ENCODE assay signal across 8 cellular contexts in the genomic region with DNA sequence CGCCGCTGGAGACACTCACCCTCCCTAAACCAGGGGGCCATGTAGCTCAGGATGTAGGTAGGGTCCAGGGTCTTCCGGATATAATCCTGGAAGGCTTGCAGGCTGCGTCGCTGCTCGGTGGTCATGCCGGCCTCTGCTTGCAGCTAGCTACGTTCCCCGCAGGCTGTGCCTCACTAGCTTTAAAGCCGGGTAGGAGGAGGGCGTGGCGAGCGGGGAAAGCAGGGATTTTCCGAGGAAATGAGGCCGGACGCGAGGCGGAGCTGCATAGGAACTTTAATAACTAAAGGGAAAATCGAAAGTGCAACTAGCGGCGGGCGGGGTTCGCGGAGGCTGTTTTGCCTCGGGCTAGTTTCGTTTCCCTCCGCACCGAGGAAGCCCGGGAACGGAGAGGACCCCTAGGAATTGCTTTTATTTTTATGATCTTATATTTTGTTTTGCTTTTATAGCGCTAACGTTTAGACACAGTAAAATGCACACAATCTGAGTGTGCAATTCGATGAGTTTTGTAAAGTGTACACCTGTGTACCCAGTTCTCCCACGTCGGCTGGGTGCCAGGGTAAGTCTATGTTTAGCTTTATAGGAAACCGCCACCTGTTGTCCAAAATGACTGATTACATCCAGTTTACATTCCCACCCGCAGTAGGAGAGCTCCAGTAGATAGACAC. TPM values are rescaled to one million over a fixed set of nuclear protein-coding genes. Genes with fewer than 3 reads are reported as not detected.
DNase-seq lines count a peak whose midpoint lies in the region; ATAC-seq and TF ChIP-seq lines count a peak whose summit lies in the region.

TSS of gene RIGI (minus strand) at position 155 of the 665 bp plus-strand sequence. CDS start at position 125, 30 bp downstream.

- H3K9me2 ChIP-seq in hepatocyte (replicated peaks; ENCODE audit: insufficient read depth): no peaks in the 10 kb centered on the region

- no peaks in the 10 kb centered on the region for H3K9me3 ChIP-seq in hepatocyte (ENCODE audit: low read depth)

- intact Hi-C loops in T-helper 2 cell treated with Interferon-gamma antibody and Interleukin-4, amounts not matched to agents 100 ng/mL and 5 ng/mL, for 36 hours (cut with micrococcal nuclease): loop anchor here (1.0 kb wide), 4 partner anchors 25 to 147 kb away; partner anchors contain the start of genes ACO1 and NDUFB6

- H2AFZ ChIP-seq in hepatocyte: peak within 1 kb of the TSS; percentile 77

- peak; percentile 50 for DNase-seq in GM13976 (ENCODE audit: low spot score)
- DNase-seq in NCI-H1436 treated with DMSO at 0.1 percent for 48 hours (lab: John Stamatoyannopoulos, UW): peak; percentile 50
- peak; percentile 85 for DNase-seq in astrocyte of the cerebellum (ENCODE audit: low read depth)
- peak; percentile 94 for DNase-seq in hepatocyte (ENCODE audit: low spot score)
- peak; percentile 73 for DNase-seq in retinal pigment epithelial cell (ENCODE audit: low read depth)
- no peak for DNase-seq in OCI-M2 (lab: John Stamatoyannopoulos, UW; ENCODE audit: unreplicated experiment)

- H3K4me3 ChIP-seq in astrocyte of the cerebellum (ENCODE audit: low read depth, low read length) (peak within 1 kb of the TSS; percentile 65), hepatocyte (peak within 1 kb of the TSS; percentile 92), retinal pigment epithelial cell (ENCODE audit: low read length) (peak within 1 kb of the TSS; percentile 59)

- H4K20me1 ChIP-seq in hepatocyte (ENCODE audit: insufficient read depth, poor library complexity, severe bottlenecking): no peaks in the 10 kb centered on the region

- H3K4me2 ChIP-seq in hepatocyte: peak within 1 kb of the TSS; percentile 90

- in situ Hi-C loops in GM13976 (cut with MboI; ENCODE audit: low sequenced_read_pairs, unreplicated experiment) (no loop called here), astrocyte of the cerebellum (cut with HindIII; ENCODE audit: low sequenced_read_pairs) (no loop called here)

- TF ChIP-seq CTCF in GM13976 (IDR thresholded peaks at IDR 0.05; ENCODE audit: borderline replicate concordance, control extremely low read depth, extremely low read depth, insufficient read depth, missing control alignments) (no peak), astrocyte of the cerebellum (IDR thresholded peaks at IDR 0.05; ENCODE audit: low read depth, low read length, missing control alignments) (peak; percentile 48), hepatocyte (IDR thresholded peaks at IDR 0.05; ENCODE audit: poor library complexity) (peak; percentile 56), retinal pigment epithelial cell (conservative IDR thresholded peaks at IDR 0.05; ENCODE audit: low read depth, low read length) (peak; percentile 58)

- H3K36me3 ChIP-seq in hepatocyte (replicated peaks; ENCODE audit: insufficient read depth, low read depth): no peaks in the 10 kb centered on the region

- ATAC-seq in HG02852 (IDR thresholded peaks at IDR 0.05; ENCODE audit: unreplicated experiment): peak; percentile 67

- 1% methylated on average over 37 of the region's 37 CpGs for WGBS in hepatocyte (ENCODE audit: low lambda C conversion rate, missing lambda C conversion rate)

- H3K4me1 ChIP-seq in hepatocyte (ENCODE audit: insufficient read depth): peaks cover 11% of the 10 kb centered on the region

- peak within 1 kb of the TSS; percentile 82 for H3K27ac ChIP-seq in hepatocyte

- H3K27me3 ChIP-seq in hepatocyte: no peaks in the 10 kb centered on the region

- peaks cover 13% of the 10 kb centered on the region for H3K79me2 ChIP-seq in hepatocyte

RNA-seq across cellular contexts. Expression of gene RIGI, which starts in this region (rescaled TPM):
- 14.4 and 15.2 TPM in 2 replicates for total RNA-seq in T-helper 2 cell treated with Interferon-gamma antibody and Interleukin-4, amounts not matched to agents 100 ng/mL and 5 ng/mL, for 36 hours
- 5.1 and 5.9 TPM in 2 replicates for total RNA-seq in hepatocyte
- 2.5 and 3.9 TPM in 2 replicates for polyA plus RNA-seq in hepatocyte
